ENCODE assay signal across 8 cellular contexts in the genomic region with DNA sequence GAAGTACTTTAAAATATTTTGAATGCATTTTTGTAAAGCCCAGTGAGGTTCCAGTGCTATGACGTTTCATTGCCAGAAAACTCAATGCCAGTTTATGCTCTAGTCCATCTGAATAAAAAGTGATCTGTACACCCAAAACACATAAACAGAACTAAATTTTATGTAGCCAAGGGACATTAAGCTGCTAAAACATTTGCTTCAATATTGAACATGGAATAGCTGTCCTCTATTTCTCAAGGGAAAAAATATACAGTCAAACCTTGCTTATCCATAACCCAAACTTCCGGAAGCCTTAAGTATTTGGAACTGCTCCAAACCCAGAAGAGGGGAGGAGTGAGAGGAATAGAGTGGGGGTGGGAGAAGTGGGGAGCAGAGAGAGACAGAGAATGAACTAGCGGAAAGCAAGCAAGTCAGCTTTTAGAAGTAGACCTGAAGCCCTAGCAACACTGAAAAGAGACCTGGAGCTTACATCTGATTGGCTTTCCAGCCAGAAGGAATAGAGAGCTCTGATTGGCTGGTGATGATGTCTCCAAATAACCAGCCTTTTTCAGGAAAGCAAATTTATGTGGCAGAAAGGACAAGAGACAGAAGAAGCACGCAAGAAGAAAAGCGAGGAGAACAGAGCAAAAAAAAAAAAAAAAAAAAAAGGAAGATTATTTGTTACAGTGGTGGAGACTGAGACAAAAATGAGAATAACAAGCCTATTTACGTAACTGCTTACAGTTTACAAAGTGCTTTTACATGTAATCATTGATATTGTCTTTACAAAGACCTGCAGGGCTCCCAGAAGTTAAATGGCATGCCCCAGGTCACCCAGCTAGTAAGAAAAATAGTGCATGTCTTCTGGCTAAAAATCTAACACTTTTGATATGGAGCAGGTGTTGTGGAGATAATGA.
DNase-seq lines count a peak whose midpoint lies in the region; TF ChIP-seq lines count a peak whose summit lies in the region.

No MANE protein-coding gene starts in this region.

- H3K79me2 ChIP-seq in H9 (ENCODE audit: insufficient read depth, low read length) = no peaks in the 10 kb centered on the region

- H3K4me3 Mint-ChIP-seq in H9 = no peak overlapping the region

- no peaks in the 10 kb centered on the region for H3K27me3 ChIP-seq in H9 (ENCODE audit: insufficient read depth, low read length)
- H3K27me3 ChIP-seq in kidney epithelial cell (ENCODE audit: control insufficient read depth, insufficient read depth, low read length) = no peaks in the 10 kb centered on the region
- no peaks in the 10 kb centered on the region for H3K27me3 ChIP-seq in prostate gland (replicated peaks; ENCODE audit: insufficient read depth)

- no peaks in the 10 kb centered on the region for H3K36me3 ChIP-seq in kidney epithelial cell (ENCODE audit: control insufficient read depth, insufficient read depth, low read length)
- no peaks in the 10 kb centered on the region for H3K36me3 ChIP-seq in prostate gland

- H3K27ac Mint-ChIP-seq in H9 = no peak overlapping the region

- no peak overlapping the region for H3K4ac ChIP-seq in H9 (ENCODE audit: low read depth, low read length)

- no peak overlapping the region for H3T11ph ChIP-seq in H9 (ENCODE audit: low read length)

- H2BK15ac ChIP-seq in H9 (ENCODE audit: low read depth, low read length) = no peak overlapping the region

- H3K56ac ChIP-seq in H9 (ENCODE audit: insufficient read length, low read depth, low read length) = no peak overlapping the region

- H3K4me3 ChIP-seq in kidney epithelial cell (ENCODE audit: low read depth, low read length) (no peak overlapping the region), prostate gland (no peak overlapping the region)

- no peaks in the 10 kb centered on the region for H3K27me3 Mint-ChIP-seq in H9 (ENCODE audit: low read depth)

- H2AFZ ChIP-seq in H9 (ENCODE audit: low read length) = peak overlapping the region; percentile 92

- H4K20me1 ChIP-seq in H9 (ENCODE audit: control insufficient read depth, insufficient read depth, insufficient read length) = no peaks in the 10 kb centered on the region

- intact Hi-C loops in prostate gland (cut with DNase I) = loop anchor here (2.0 to 10.0 kb wide), 3 partner anchors 132 to 526 kb away; no protein-coding TSS in a partner anchor

- no peak overlapping the region for H2AK5ac ChIP-seq in H9 (ENCODE audit: insufficient read length, low read length)

- H2BK12ac ChIP-seq in H9 (ENCODE audit: insufficient read length, low read depth, low read length) = no peak overlapping the region

- H3K9ac ChIP-seq in H9 (ENCODE audit: extremely low read depth, insufficient read length, low read length) = no peak overlapping the region

- H2BK120ac ChIP-seq in H9 (ENCODE audit: low read depth, low read length, poor library complexity, severe bottlenecking) = no peak overlapping the region

- no peaks in the 10 kb centered on the region for H3K9me3 Mint-ChIP-seq in H9

- H2BK20ac ChIP-seq in H9 (ENCODE audit: low read depth, low read length, poor library complexity, severe bottlenecking) = no peak overlapping the region

- H4K91ac ChIP-seq in H9 (ENCODE audit: insufficient read length, low read depth, low read length) = no peak overlapping the region

- peak; percentile 86 for DNase-seq in GDM1 (lab: John Stamatoyannopoulos, UW)
- DNase-seq in H9 = peak; percentile 46
- DNase-seq in NCI-H524 (lab: John Stamatoyannopoulos, UW) = peak; percentile 37 to 69
- peak; percentile 14 for DNase-seq in central memory CD4-positive, alpha-beta T cell
- peak; percentile 63 for DNase-seq in kidney epithelial cell (ENCODE audit: low read depth)
- DNase-seq in activated effector memory CD4-positive, alpha-beta T cell treated with anti-CD3 and anti-CD28 coated beads, Interleukin-2, amount 50 U/mL, for 16 hours = no peak
- DNase-seq in prostate gland (ENCODE audit: low spot score) = no peak

- no peak overlapping the region for H3K14ac ChIP-seq in H9 (ENCODE audit: insufficient read depth, low read length)

- H3K79me1 ChIP-seq in H9 (ENCODE audit: insufficient read depth, low read depth, low read length, poor library complexity, severe bottlenecking) = no peaks in the 10 kb centered on the region

- H3K4me1 Mint-ChIP-seq in H9 = peaks cover 0 to 4% of the 10 kb centered on the region in 2 experiments; a peak in 2 of 4 replicates

- no peak overlapping the region for H4K8ac ChIP-seq in H9 (replicated peaks; ENCODE audit: insufficient read length, low read depth, low read length)

- H3K27ac ChIP-seq in H9 (ENCODE audit: insufficient read length, low read depth, low read length) = no peak overlapping the region
- H3K27ac ChIP-seq in temporal lobe (ENCODE audit: low read depth, low read length) = peak overlapping the region; percentile 38
- H3K27ac ChIP-seq in prostate gland = peak overlapping the region in 1 of 2 donors; percentile 16

- H3K4me1 ChIP-seq in H9 (ENCODE audit: insufficient read depth, low read length) = no peaks in the 10 kb centered on the region
- no peaks in the 10 kb centered on the region for H3K4me1 ChIP-seq in prostate gland (replicated peaks)

- no peaks in the 10 kb centered on the region for H3K36me3 Mint-ChIP-seq in H9 (ENCODE audit: insufficient read depth in 1 of 3, low read depth in 3 of 3)

- H2BK5ac ChIP-seq in H9 (ENCODE audit: insufficient read length, low read length) = no peak overlapping the region

- no peak overlapping the region for H3K23ac ChIP-seq in H9 (ENCODE audit: insufficient read length, low read depth, low read length)

- no peak for TF ChIP-seq CTCF in H9 (conservative IDR thresholded peaks at IDR 0.05)
- no peak for TF ChIP-seq CTCF in kidney epithelial cell (IDR thresholded peaks at IDR 0.05; ENCODE audit: insufficient read depth, low read length, poor library complexity, severe bottlenecking)
- no peak for TF ChIP-seq CTCF in prostate gland (IDR thresholded peaks at IDR 0.05)

- no peak for TF ChIP-seq POLR2A in prostate gland (IDR thresholded peaks at IDR 0.05)

- WGBS in H9 (ENCODE audit: extremely low coverage, insufficient read length, low lambda C conversion rate) = no CpG with 5 or more reads among the region's 6 CpGs
- 12% methylated on average over 6 of the region's 6 CpGs for WGBS in prostate gland

- no peak overlapping the region for H3K4me2 ChIP-seq in H9 (ENCODE audit: insufficient read depth, insufficient read length, low read length)

- H4K5ac ChIP-seq in H9 (ENCODE audit: insufficient read length, low read depth, low read length) = no peak overlapping the region

- no peak overlapping the region for H3K18ac ChIP-seq in H9 (ENCODE audit: insufficient read length, low read depth, low read length)

- no peaks in the 10 kb centered on the region for H3K9me3 ChIP-seq in H9 (ENCODE audit: control insufficient read depth, low read depth, low read length)
- H3K9me3 ChIP-seq in prostate gland = no peaks in the 10 kb centered on the region

- H3K23me2 ChIP-seq in H9 (ENCODE audit: insufficient read length, low read depth, low read length, poor library complexity, severe bottlenecking) = no peaks in the 10 kb centered on the region

Comparison
In these comparisons a context has a peak if more than half of its experiments do, and no peak if none do; other contexts are left out.
1. DNase-seq: peak in GDM1 (single experiment), H9 (single experiment), NCI-H524 (2 of 2), central memory CD4-positive, alpha-beta T cell (single experiment) and kidney epithelial cell (single experiment); none in activated effector memory CD4-positive, alpha-beta T cell treated with anti-CD3 and anti-CD28 coated beads, Interleukin-2, amount 50 U/mL, for 16 hours (single experiment) and prostate gland (single experiment).